ENCODE assay signal across 1 cellular context in the genomic region with DNA sequence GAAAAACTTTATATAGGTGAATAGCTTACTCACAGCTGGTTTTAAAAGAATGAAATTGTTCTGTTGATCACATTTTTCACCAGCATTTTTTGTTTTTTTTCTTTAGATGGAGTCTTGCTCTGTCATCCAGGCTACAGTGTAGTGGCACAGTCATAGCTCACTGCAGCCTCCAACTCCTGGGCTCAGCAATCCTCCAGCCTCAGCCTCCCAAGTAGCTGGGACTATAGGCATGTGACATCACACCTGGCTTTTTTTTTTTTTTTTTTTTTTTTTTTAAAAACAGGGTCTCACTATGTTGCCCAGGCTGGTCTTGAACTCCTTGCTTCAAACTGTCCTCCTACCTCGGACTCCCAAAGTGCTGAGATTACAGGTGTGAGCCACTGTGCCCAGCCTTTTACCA.
TF ChIP-seq lines count a peak whose summit lies in the region.

No MANE protein-coding gene starts in this region.

TF ChIP-seq in HepG2, 621 proteins besides CTCF, POLR2A, EP300 and RAD21:
- TF ChIP-seq, protein P1, sequence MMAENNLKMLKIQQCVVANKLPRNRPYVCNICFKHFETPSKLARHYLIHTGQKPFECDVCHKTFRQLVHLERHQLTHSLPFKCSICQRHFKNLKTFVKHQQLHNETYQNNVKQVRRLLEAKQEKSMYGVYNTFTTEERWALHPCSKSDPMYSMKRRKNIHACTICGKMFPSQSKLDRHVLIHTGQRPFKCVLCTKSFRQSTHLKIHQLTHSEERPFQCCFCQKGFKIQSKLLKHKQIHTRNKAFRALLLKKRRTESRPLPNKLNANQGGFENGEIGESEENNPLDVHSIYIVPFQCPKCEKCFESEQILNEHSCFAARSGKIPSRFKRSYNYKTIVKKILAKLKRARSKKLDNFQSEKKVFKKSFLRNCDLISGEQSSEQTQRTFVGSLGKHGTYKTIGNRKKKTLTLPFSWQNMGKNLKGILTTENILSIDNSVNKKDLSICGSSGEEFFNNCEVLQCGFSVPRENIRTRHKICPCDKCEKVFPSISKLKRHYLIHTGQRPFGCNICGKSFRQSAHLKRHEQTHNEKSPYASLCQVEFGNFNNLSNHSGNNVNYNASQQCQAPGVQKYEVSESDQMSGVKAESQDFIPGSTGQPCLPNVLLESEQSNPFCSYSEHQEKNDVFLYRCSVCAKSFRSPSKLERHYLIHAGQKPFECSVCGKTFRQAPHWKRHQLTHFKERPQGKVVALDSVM (CRISPR knock-in tag; IDR thresholded peaks at IDR 0.05): peak; percentile 59; the same call in 1 of the 2 replicates
- TF ChIP-seq REXO4 (CRISPR knock-in tag; IDR thresholded peaks at IDR 0.05; ENCODE audit: borderline replicate concordance): no peak
